27 cellular contexts compared by ENCODE assay signal in the genomic region with DNA sequence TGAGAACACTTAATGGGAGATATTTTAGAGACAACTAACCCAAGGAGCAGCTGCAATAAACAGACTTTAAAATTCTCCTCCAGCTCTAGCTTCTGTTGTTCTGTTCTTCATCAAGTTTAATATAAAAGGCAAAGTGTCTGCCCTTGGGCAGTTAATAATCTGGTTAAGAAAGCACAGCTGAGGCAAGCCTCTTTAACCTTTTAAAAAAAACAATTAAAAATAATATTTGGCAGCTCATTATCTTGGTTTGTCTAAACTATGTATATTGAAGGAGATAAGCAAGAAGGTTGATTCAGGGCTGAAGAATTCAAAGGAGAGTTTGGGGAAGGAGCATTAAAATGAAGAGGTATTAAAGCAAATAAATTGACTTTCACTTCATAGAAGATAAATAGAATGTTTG.
DNase-seq lines count a peak whose midpoint lies in the region; ATAC-seq and TF ChIP-seq lines count a peak whose summit lies in the region.
"Had no signal": no experiment of that assay in that cellular context is flagged by ENCODE, and none has a peak within 500 bp of the region (broad histone marks: within the 10 kb centered on the region; RNA-seq: fewer than 3 reads in every experiment).

No MANE protein-coding gene starts in this region.

- H3K9me2 ChIP-seq in neural cell (ENCODE audit: insufficient read depth, low read length) = no peaks in the 10 kb centered on the region

- no peak for TF ChIP-seq RAD21 in neural cell (conservative IDR thresholded peaks at IDR 0.05)

- DNase-seq in NCI-H226 = peak; percentile 61
- DNase-seq in fibroblast of villous mesenchyme (ENCODE audit: low read depth) = peak; percentile 89
- no peak for DNase-seq in WERI-Rb-1
- DNase-seq in globus pallidus (ENCODE audit: low spot score) = no peak
- no peak for DNase-seq in midbrain (lab: John Stamatoyannopoulos, UW)
- DNase-seq in effector memory CD8-positive, alpha-beta T cell = no peak
- DNase-seq: 8988T; ACHN; BE2C; CD8-positive, alpha-beta memory T cell; DMS79 treated with DMSO at 0.1 percent for 48 hours; GF-D8; HFFc6; KBM-7; NCI-H1105 treated with DMSO at 0.1 percent for 48 hours; NCI-H146; NCI-H1930; NCI-H446 treated with DMSO at 0.1 percent for 48 hours; NCI-H526; NCI-H82; NK-92 treated with Interleukin-12 subunit alpha and Interleukin-12 subunit beta, amount 100 ng/mL, for 24 hours; PC-3 had no signal

- no peak overlapping the region for H3K4me3 ChIP-seq in fibroblast of villous mesenchyme (ENCODE audit: low read depth, low read length)
- H3K4me3 ChIP-seq in neural cell (ENCODE audit: low read length) = no peak overlapping the region
- no peak overlapping the region for H3K4me3 ChIP-seq in WERI-Rb-1 (ENCODE audit: low read depth, low read length)
- H3K4me3 ChIP-seq: GM23338, HAP-1 had no signal

- H3K36me3 ChIP-seq in neural cell (ENCODE audit: insufficient read depth, low read length) (no peaks in the 10 kb centered on the region), WERI-Rb-1 (no peaks in the 10 kb centered on the region)
- H3K36me3 ChIP-seq: BE2C, HAP-1 had no signal

- peaks cover 10% of the 10 kb centered on the region for H3K36me3 Mint-ChIP-seq in brain
- H3K36me3 Mint-ChIP-seq in effector memory CD8-positive, alpha-beta T cell (ENCODE audit: insufficient read depth) = no peaks in the 10 kb centered on the region
- H3K36me3 Mint-ChIP-seq: CD14-positive monocyte had no signal

- H3K4me2 ChIP-seq in neural cell (ENCODE audit: low read length) = no peak overlapping the region
- H3K4me2 ChIP-seq: GM23338 had no signal

- no peak overlapping the region for H3K4me3 Mint-ChIP-seq in brain
- no peak overlapping the region for H3K4me3 Mint-ChIP-seq in effector memory CD8-positive, alpha-beta T cell
- H3K4me3 Mint-ChIP-seq: CD8-positive, alpha-beta memory T cell; GM23338; HFFc6 had no signal

- no peak for TF ChIP-seq EP300 in neural cell (conservative IDR thresholded peaks at IDR 0.05; ENCODE audit: poor library complexity, severe bottlenecking)

- H3K27ac Mint-ChIP-seq in brain = peak overlapping the region in 3 of 5 experiments; percentile 35 to 86 (median 35)
- no peak overlapping the region for H3K27ac Mint-ChIP-seq in effector memory CD8-positive, alpha-beta T cell
- H3K27ac Mint-ChIP-seq: CD14-positive monocyte, GM23338, HFFc6 had no signal

- no peak overlapping the region for H3K9ac ChIP-seq in neural cell (ENCODE audit: low read length)

- no peaks in the 10 kb centered on the region for H3K27me3 ChIP-seq in neural cell (ENCODE audit: insufficient read depth, low read depth, low read length)
- no peaks in the 10 kb centered on the region for H3K27me3 ChIP-seq in WERI-Rb-1 (ENCODE audit: insufficient read depth, low read depth, severe bottlenecking)
- H3K27me3 ChIP-seq: BE2C had no signal

- TF ChIP-seq CTCF in brain (conservative IDR thresholded peaks at IDR 0.05) (no peak), fibroblast of villous mesenchyme (IDR thresholded peaks at IDR 0.05; ENCODE audit: insufficient read depth, low read depth, low read length) (no peak), neural cell (IDR thresholded peaks at IDR 0.05; ENCODE audit: poor library complexity, severe bottlenecking) (no peak), WERI-Rb-1 (IDR thresholded peaks at IDR 0.05; ENCODE audit: low read depth, low read length) (no peak)

- no peaks in the 10 kb centered on the region for H3F3A ChIP-seq in neural cell (ENCODE audit: insufficient read depth, low read length, poor library complexity, severe bottlenecking)

- H3K27me3 Mint-ChIP-seq in brain = no peaks in the 10 kb centered on the region
- no peaks in the 10 kb centered on the region for H3K27me3 Mint-ChIP-seq in effector memory CD8-positive, alpha-beta T cell

- no peak overlapping the region for H2AFZ ChIP-seq in neural cell (ENCODE audit: low read depth, low read length)
- H2AFZ ChIP-seq: GM23338 had no signal

- no peaks in the 10 kb centered on the region for H4K20me1 ChIP-seq in neural cell (ENCODE audit: insufficient read depth)

- peak overlapping the region; percentile 18 for H3K27ac ChIP-seq in neural cell (ENCODE audit: low read length)
- no peak overlapping the region for H3K27ac ChIP-seq in WERI-Rb-1

- no peak for ATAC-seq in effector memory CD8-positive, alpha-beta T cell (replicated peaks)
- ATAC-seq: GM23338, PC-3 had no signal

- peaks cover 19% of the 10 kb centered on the region for H3K4me1 Mint-ChIP-seq in brain
- peaks cover 0 to 2% of the 10 kb centered on the region in 2 donors for H3K4me1 Mint-ChIP-seq in effector memory CD8-positive, alpha-beta T cell (ENCODE audit: low read depth in 2 of 2)
- H3K4me1 Mint-ChIP-seq: CD8-positive, alpha-beta memory T cell; GM23338 had no signal

- peaks cover 7 to 14% (median 11%) of the 10 kb centered on the region in 5 experiments for H3K9me3 Mint-ChIP-seq in brain
- peaks cover 0 to 3% of the 10 kb centered on the region in 2 donors for H3K9me3 Mint-ChIP-seq in effector memory CD8-positive, alpha-beta T cell
- H3K9me3 Mint-ChIP-seq: HFFc6 had no signal

- no peaks in the 10 kb centered on the region for H3K9me3 ChIP-seq in neural cell (ENCODE audit: low read length)
- peaks cover 8% of the 10 kb centered on the region for H3K9me3 ChIP-seq in WERI-Rb-1 (ENCODE audit: severe bottlenecking)
- H3K9me3 ChIP-seq: BE2C, HAP-1 had no signal

- H3K79me2 ChIP-seq in neural cell (replicated peaks; ENCODE audit: insufficient read depth, low read length) = no peaks in the 10 kb centered on the region

TF ChIP-seq in neural cell, 6 proteins besides CTCF, POLR2A, EP300 and RAD21:
- TF ChIP-seq EZH2 (IDR thresholded peaks at IDR 0.05; ENCODE audit: borderline replicate concordance, insufficient read depth, low read length, poor library complexity, severe bottlenecking) = no peak
- no peak for TF ChIP-seq SMC3 (conservative IDR thresholded peaks at IDR 0.05; ENCODE audit: poor library complexity)
- no peak for TF ChIP-seq POLR2AphosphoS5 (IDR thresholded peaks at IDR 0.05)
- no peak for TF ChIP-seq TAF1 (IDR thresholded peaks at IDR 0.05; ENCODE audit: low read depth)
- TF ChIP-seq MXI1 (conservative IDR thresholded peaks at IDR 0.05; ENCODE audit: poor library complexity, severe bottlenecking) = no peak

Comparison
In these comparisons a context has a peak if more than half of its experiments do, and no peak if none do; other contexts are left out.
1. DNase-seq: peak in NCI-H226 (single experiment) and fibroblast of villous mesenchyme (single experiment); none in WERI-Rb-1 (single experiment), globus pallidus (single experiment), midbrain (single experiment) and effector memory CD8-positive, alpha-beta T cell (0 of 3).
2. H3K27ac Mint-ChIP-seq: peak in brain (3 of 5); none in effector memory CD8-positive, alpha-beta T cell (0 of 2).